14 cellular contexts compared by ENCODE assay signal in the genomic region with DNA sequence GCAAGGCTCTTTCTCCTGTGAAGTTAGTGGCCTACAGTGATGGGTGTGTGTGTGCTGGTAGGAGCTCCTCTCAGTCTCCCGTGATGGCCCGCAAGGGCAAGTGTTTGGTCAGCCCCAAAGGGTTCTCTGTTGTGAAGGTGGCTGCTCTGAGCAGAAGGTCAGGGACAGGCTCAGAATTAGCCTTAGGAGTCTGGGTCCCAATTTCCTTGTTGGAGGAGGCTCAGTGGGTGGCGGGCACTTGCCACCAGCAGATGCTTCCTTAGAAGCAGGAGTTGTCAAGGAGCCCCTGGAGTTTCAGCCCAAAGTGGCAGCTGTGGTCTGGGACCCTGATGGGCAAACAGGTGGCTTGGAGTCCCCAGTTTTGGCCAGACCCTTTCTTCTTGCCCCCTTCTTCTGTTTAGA.
DNase-seq lines count a peak whose midpoint lies in the region; ATAC-seq, FAIRE-seq and TF ChIP-seq lines count a peak whose summit lies in the region.
"Had no signal": no experiment of that assay in that cellular context is flagged by ENCODE, and none has a peak within 500 bp of the region (broad histone marks: within the 10 kb centered on the region; RNA-seq: fewer than 3 reads in every experiment).

No MANE protein-coding gene starts in this region.

- WGBS in IMR-90 (ENCODE audit: extremely low coverage in 2 of 2, insufficient read length in 1 of 2), 2 experiments: 100% methylated on average over 1 of the region's 3 CpGs; no CpG with 5 or more reads in 1 of the 2 experiments

- H3K79me1 ChIP-seq in IMR-90 (ENCODE audit: low read depth in 1 of 2, low read length in 2 of 2): peaks cover 0 to 38% of the 10 kb centered on the region in 2 experiments; a peak in 2 of 4 replicates

- H2BK5ac ChIP-seq in IMR-90 (ENCODE audit: low read depth, low read length, poor library complexity, severe bottlenecking): no peak overlapping the region

- H3K27me3 ChIP-seq in IMR-90 (ENCODE audit: control insufficient read depth, insufficient read depth, low read length): no peaks in the 10 kb centered on the region
- H3K27me3 ChIP-seq in muscle layer of colon (ENCODE audit: control insufficient read depth in 1 of 2, insufficient read depth in 2 of 2, low read length in 2 of 2): no peaks in the 10 kb centered on the region
- H3K27me3 ChIP-seq in thoracic aorta (replicated peaks; ENCODE audit: insufficient read depth): no peaks in the 10 kb centered on the region

- peak overlapping the region; percentile 83 for H3K4ac ChIP-seq in IMR-90 (ENCODE audit: low read depth, low read length)

- intact Hi-C loops in IMR-90 (cut with micrococcal nuclease): no loop called here

- POLR2A ChIA-PET in IMR-90 (lab: Charles Lee; ENCODE audit: unreplicated experiment): no interaction called here

- H2AK5ac ChIP-seq in IMR-90 (ENCODE audit: low read depth, low read length): peak overlapping the region; percentile 76

- peak overlapping the region; percentile 61 for H4K91ac ChIP-seq in IMR-90 (ENCODE audit: insufficient read depth, low read depth, low read length)

- in situ Hi-C loops in IMR-90 (cut with MboI; ENCODE audit: low sequenced_read_pairs): no loop called here

- H3K23ac ChIP-seq in IMR-90 (ENCODE audit: low read depth, low read length): no peak overlapping the region

- dilution Hi-C loops in IMR-90 (cut with HindIII; ENCODE audit: low sequenced_read_pairs, unreplicated experiment): no loop called here

- H3K4me1 ChIP-seq in IMR-90 (ENCODE audit: control insufficient read depth, insufficient read depth, low read length) (peaks cover 55% of the 10 kb centered on the region), muscle layer of colon (ENCODE audit: insufficient read depth, low read length) (peaks cover 76% of the 10 kb centered on the region), thoracic aorta (ENCODE audit: control insufficient read depth in 1 of 2, low read depth in 2 of 2) (peaks cover 54 to 81% of the 10 kb centered on the region in 2 donors)

- H3K9ac ChIP-seq in IMR-90 (ENCODE audit: low read depth, low read length): no peak overlapping the region
- no peak overlapping the region for H3K9ac ChIP-seq in muscle layer of colon (ENCODE audit: low read length)

- CTCF ChIA-PET in IMR-90 (lab: Yijun Ruan, JAX): no interaction called here

- no TSS peak for BruUV-seq in IMR-90 (replicated peaks; lab: Mats Ljungman, UMichigan)

- no peak overlapping the region for H3K27ac ChIP-seq in IMR-90 (ENCODE audit: insufficient read depth, low read length)
- peak overlapping the region in 1 of 2 donors; percentile 81 for H3K27ac ChIP-seq in coronary artery
- H3K27ac ChIP-seq in muscle layer of colon (ENCODE audit: low read depth, low read length): peak overlapping the region; percentile 81
- H3K27ac ChIP-seq in thoracic aorta: peak overlapping the region; percentile 92 to 94

- H3K9me3 ChIP-seq in IMR-90 (ENCODE audit: control insufficient read depth, insufficient read depth, low read length) (no peaks in the 10 kb centered on the region), muscle layer of colon (ENCODE audit: low read length) (no peaks in the 10 kb centered on the region), thoracic aorta (no peaks in the 10 kb centered on the region)

- peak overlapping the region in 1 of 2 experiments; percentile 24; a peak in 2 of 4 replicates for H4K8ac ChIP-seq in IMR-90 (ENCODE audit: low read depth in 2 of 2, low read length in 2 of 2)

- no peak overlapping the region for H3K4me3 ChIP-seq in IMR-90 (ENCODE audit: insufficient read depth, low read depth, low read length)
- no peak overlapping the region for H3K4me3 ChIP-seq in coronary artery
- H3K4me3 ChIP-seq in muscle layer of colon (ENCODE audit: low read depth in 1 of 2, low read length in 2 of 2): peak overlapping the region in 1 of 2 donors; percentile 15
- no peak overlapping the region for H3K4me3 ChIP-seq in thoracic aorta
- H3K4me3 ChIP-seq: lung had no signal

- no peaks in the 10 kb centered on the region for H3K36me3 ChIP-seq in IMR-90 (ENCODE audit: control insufficient read depth, insufficient read depth, low read length)
- H3K36me3 ChIP-seq in muscle layer of colon (ENCODE audit: insufficient read depth, low read length): no peaks in the 10 kb centered on the region
- no peaks in the 10 kb centered on the region for H3K36me3 ChIP-seq in thoracic aorta

- no peak for TF ChIP-seq POLR2A in IMR-90 (IDR thresholded peaks at IDR 0.05; ENCODE audit: low read depth, low read length)

- peaks cover 48% of the 10 kb centered on the region for H3K9me1 ChIP-seq in IMR-90 (ENCODE audit: insufficient read depth, low read length)

- H2BK20ac ChIP-seq in IMR-90 (ENCODE audit: low read depth, low read length): peak overlapping the region; percentile 99

- H3K14ac ChIP-seq in IMR-90 (replicated peaks; ENCODE audit: low read depth, low read length): peak overlapping the region; percentile 51; the same call in 1 of the 2 replicates

- H2BK120ac ChIP-seq in IMR-90 (ENCODE audit: low read depth, low read length): peak overlapping the region; percentile 89

- no peak for ATAC-seq in IMR-90 (ENCODE audit: low read depth)
- no peak for ATAC-seq in thoracic aorta (ENCODE audit: insufficient number of reproducible peaks, low FRiP score, low read depth)
- no peak for ATAC-seq in GM21717 (IDR thresholded peaks at IDR 0.05; ENCODE audit: unreplicated experiment)
- ATAC-seq: natural killer cell treated with Interleukin-12 subunit alpha and Interleukin-12 subunit beta and Interleukin-15 and Interleukin-18, amount 100 ng/mL, for 72 hours had no signal

- no peak overlapping the region for H3K18ac ChIP-seq in IMR-90 (ENCODE audit: low read depth, low read length)

- H3K56ac ChIP-seq in IMR-90 (ENCODE audit: extremely low read depth, insufficient read depth, low read length): no peak overlapping the region

- TF ChIP-seq CTCF in IMR-90 (conservative IDR thresholded peaks at IDR 0.05; ENCODE audit: low read depth, low read length): no peak
- no peak for TF ChIP-seq CTCF in coronary artery (IDR thresholded peaks at IDR 0.05)
- TF ChIP-seq CTCF in thoracic aorta (IDR thresholded peaks at IDR 0.05): no peak

- H3K4me2 ChIP-seq in IMR-90 (ENCODE audit: low read depth, low read length): no peak overlapping the region

- FAIRE-seq in HTR-8/SVneo (lab: Jason Lieb, UNC): no peak
- FAIRE-seq: GM19239, TTC549 had no signal

- no peaks in the 10 kb centered on the region for H4K20me1 ChIP-seq in IMR-90 (ENCODE audit: insufficient read depth, low read length)

- H4K5ac ChIP-seq in IMR-90 (ENCODE audit: low read depth, low read length): no peak overlapping the region

- no peak for TF ChIP-seq RAD21 in IMR-90 (IDR thresholded peaks at IDR 0.05; ENCODE audit: low read length)

- DNase-seq in IMR-90 (no peak), coronary artery (ENCODE audit: low spot score) (peak; percentile 70), thoracic aorta (ENCODE audit: low spot score) (no peak), HTR-8/SVneo (ENCODE audit: insufficient read length, low spot score) (no peak), NCI-H1092 treated with DMSO at 0.1 percent for 48 hours (lab: John Stamatoyannopoulos, UW) (no peak)
- DNase-seq: anterior cingulate cortex, NCI-H2107, NCI-H748 treated with DMSO at 0.1 percent for 48 hours had no signal

- peak overlapping the region; percentile 90; the same call in 2 of the 3 replicates for H2BK15ac ChIP-seq in IMR-90 (ENCODE audit: low read depth, low read length)

- H2AFZ ChIP-seq in IMR-90 (replicated peaks; ENCODE audit: low read length, poor library complexity): no peak overlapping the region

- H2AK9ac ChIP-seq in IMR-90 (replicated peaks; ENCODE audit: low read depth, low read length, poor library complexity): no peak overlapping the region

TF ChIP-seq in IMR-90, 13 proteins besides CTCF, POLR2A, EP300 and RAD21:
- TF ChIP-seq MAFK (IDR thresholded peaks at IDR 0.05; ENCODE audit: low read depth, low read length) (no peak), CEBPB (IDR thresholded peaks at IDR 0.05; ENCODE audit: low read depth, low read length) (no peak), BHLHE40 (IDR thresholded peaks at IDR 0.05; ENCODE audit: low read depth, low read length) (no peak), FOS (IDR thresholded peaks at IDR 0.05; ENCODE audit: low read depth, low read length) (no peak), CHD1 (IDR thresholded peaks at IDR 0.05; ENCODE audit: low read depth, low read length) (no peak), RCOR1 (IDR thresholded peaks at IDR 0.05; ENCODE audit: insufficient replicate concordance, low read length) (no peak), RFX5 (IDR thresholded peaks at IDR 0.05; ENCODE audit: low read depth, low read length) (no peak), SMC3 (IDR thresholded peaks at IDR 0.05; ENCODE audit: low read depth, low read length) (no peak), NFE2L2 (IDR thresholded peaks at IDR 0.05; ENCODE audit: low read depth, low read length) (no peak), MXI1 (IDR thresholded peaks at IDR 0.05; ENCODE audit: borderline replicate concordance, low read depth, low read length) (no peak), MAZ (IDR thresholded peaks at IDR 0.05; ENCODE audit: borderline replicate concordance, low read depth, low read length) (no peak)
- TF ChIP-seq, protein P1, sequence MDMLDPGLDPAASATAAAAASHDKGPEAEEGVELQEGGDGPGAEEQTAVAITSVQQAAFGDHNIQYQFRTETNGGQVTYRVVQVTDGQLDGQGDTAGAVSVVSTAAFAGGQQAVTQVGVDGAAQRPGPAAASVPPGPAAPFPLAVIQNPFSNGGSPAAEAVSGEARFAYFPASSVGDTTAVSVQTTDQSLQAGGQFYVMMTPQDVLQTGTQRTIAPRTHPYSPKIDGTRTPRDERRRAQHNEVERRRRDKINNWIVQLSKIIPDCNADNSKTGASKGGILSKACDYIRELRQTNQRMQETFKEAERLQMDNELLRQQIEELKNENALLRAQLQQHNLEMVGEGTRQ (IDR thresholded peaks at IDR 0.05; ENCODE audit: low read depth, low read length): no peak
- TF ChIP-seq, protein P2, sequence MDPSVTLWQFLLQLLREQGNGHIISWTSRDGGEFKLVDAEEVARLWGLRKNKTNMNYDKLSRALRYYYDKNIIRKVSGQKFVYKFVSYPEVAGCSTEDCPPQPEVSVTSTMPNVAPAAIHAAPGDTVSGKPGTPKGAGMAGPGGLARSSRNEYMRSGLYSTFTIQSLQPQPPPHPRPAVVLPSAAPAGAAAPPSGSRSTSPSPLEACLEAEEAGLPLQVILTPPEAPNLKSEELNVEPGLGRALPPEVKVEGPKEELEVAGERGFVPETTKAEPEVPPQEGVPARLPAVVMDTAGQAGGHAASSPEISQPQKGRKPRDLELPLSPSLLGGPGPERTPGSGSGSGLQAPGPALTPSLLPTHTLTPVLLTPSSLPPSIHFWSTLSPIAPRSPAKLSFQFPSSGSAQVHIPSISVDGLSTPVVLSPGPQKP (IDR thresholded peaks at IDR 0.05; ENCODE audit: borderline replicate concordance, low read depth, low read length): no peak
TF ChIP-seq in IMR-90: peak in this region for 0.
